ENCODE assay signal across 8 cellular contexts in genomic region chr19:28878862-28879566, GRCh38.
DNase-seq lines count a peak whose midpoint lies in the region; ATAC-seq and TF ChIP-seq lines count a peak whose summit lies in the region.

No MANE protein-coding gene starts in this region.

- H3K27ac ChIP-seq in RWPE2 (ENCODE audit: poor library complexity, severe bottlenecking), result no peak overlapping the region

- H3K4me1 ChIP-seq in RWPE2 (ENCODE audit: insufficient read depth, poor library complexity, severe bottlenecking), result no peaks in the 10 kb centered on the region

- DNase-seq in EH (ENCODE audit: low read depth) (peak; percentile 77), RWPE2 (ENCODE audit: low spot score) (no peak), glomerular endothelial cell (ENCODE audit: extremely low read depth, low read depth, low spot score) (peak; percentile 37), posterior vena cava (ENCODE audit: low spot score) (peak; percentile 88)
- peak; percentile 7 to 32 (median 30) for DNase-seq in activated naive CD4-positive, alpha-beta T cell (lab: John Stamatoyannopoulos, UW)

- no peaks in the 10 kb centered on the region for H3K36me3 ChIP-seq in RWPE2 (ENCODE audit: low read depth)

- no peak overlapping the region for H3K4me3 ChIP-seq in RWPE2 (ENCODE audit: severe bottlenecking)

- H3K27me3 ChIP-seq in RWPE2 (ENCODE audit: insufficient read depth, poor library complexity, severe bottlenecking), result no peaks in the 10 kb centered on the region

- no peaks in the 10 kb centered on the region for H3K9me3 ChIP-seq in RWPE2 (ENCODE audit: severe bottlenecking)

- TF ChIP-seq CTCF in LNCAP (IDR thresholded peaks at IDR 0.05) (peak; percentile 57), RWPE2 (IDR thresholded peaks at IDR 0.05; ENCODE audit: poor library complexity, severe bottlenecking) (peak; percentile 58)

- peak; percentile 77 for ATAC-seq in RWPE2 (ENCODE audit: low read depth)
- ATAC-seq in HG02973 (IDR thresholded peaks at IDR 0.05; ENCODE audit: unreplicated experiment), result no peak
- ATAC-seq in HG03196 (IDR thresholded peaks at IDR 0.05; ENCODE audit: unreplicated experiment), result no peak

- intact Hi-C loops in posterior vena cava (cut with DNase I), result no loop called here
